ENCODE assay signal across 7 cellular contexts in the genomic region with DNA sequence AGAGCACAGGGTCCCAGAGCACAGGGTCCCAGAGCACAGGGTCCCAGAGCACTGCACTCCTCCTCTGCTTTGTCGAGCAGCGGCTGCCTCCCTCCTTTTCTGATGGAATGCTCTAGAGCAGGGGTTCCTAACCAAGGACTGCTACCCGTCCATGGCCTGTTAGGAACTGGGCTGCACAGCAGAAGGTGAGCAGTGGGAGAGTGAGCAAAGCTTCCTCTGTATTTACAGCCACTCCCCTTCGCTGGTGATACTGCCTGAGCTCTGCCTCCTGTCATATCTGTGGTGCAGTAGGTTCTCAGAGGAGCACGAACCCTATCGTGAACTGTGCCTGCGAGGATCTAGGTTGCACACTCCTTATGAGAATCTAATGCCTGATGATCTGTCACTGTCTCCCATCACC.
"Had no signal": no experiment of that assay in that cellular context is flagged by ENCODE, and none has a peak within 500 bp of the region (broad histone marks: within the 10 kb centered on the region; RNA-seq: fewer than 3 reads in every experiment).

No MANE protein-coding gene starts in this region.

- FAIRE-seq: H1, H54, K562 had no signal

- ATAC-seq: GM23338, K562 had no signal

- H3K27ac Mint-ChIP-seq: GM23338, H9 had no signal

- DNase-seq: H9, HCEC 1CT, IMR-90 had no signal

- H3K4me3 Mint-ChIP-seq: GM23338 had no signal
